ENCODE assay signal across 8 cellular contexts in genomic region chr17:48671697-48672171, GRCh38. TPM values are rescaled to one million over a fixed set of nuclear protein-coding genes. Genes with fewer than 3 reads are reported as not detected.
DNase-seq lines count a peak whose midpoint lies in the region; ATAC-seq, FAIRE-seq and TF ChIP-seq lines count a peak whose summit lies in the region.

No MANE protein-coding gene starts in this region.

- peaks cover 3 to 11% (median 8%) of the 10 kb centered on the region in 6 donors for H3K4me1 ChIP-seq in spleen

- peak; percentile 83 for DNase-seq in DMS 273 (lab: John Stamatoyannopoulos, UW; ENCODE audit: unreplicated experiment)
- no peak for DNase-seq in DMS 273 treated with DMSO at 0.1 percent for 48 hours (lab: John Stamatoyannopoulos, UW)
- DNase-seq in NCI-H2029 (lab: John Stamatoyannopoulos, UW), result peak; percentile 51
- DNase-seq in bronchial epithelial cell (ENCODE audit: low read depth), result peak; percentile 37
- peak; percentile 89 for DNase-seq in islet precursor cell
- DNase-seq in spleen, result peak; percentile 84

- intact Hi-C loops in spleen (cut with DNase I; ENCODE audit: low total_unique reads), result loop anchor here (5.0 kb wide), 1 partner anchor 121 kb away; no protein-coding TSS in a partner anchor

- FAIRE-seq in bronchial epithelial cell (lab: Jason Lieb, UNC), result no peak

- TF ChIP-seq CTCF in WI38 (IDR thresholded peaks at IDR 0.05; ENCODE audit: low read depth, low read length), result peak; percentile 92
- TF ChIP-seq CTCF in bronchial epithelial cell (IDR thresholded peaks at IDR 0.05; ENCODE audit: insufficient read depth, low read length, severe bottlenecking), result peak; percentile 88
- peak; percentile 44 to 87 (median 78) for TF ChIP-seq CTCF in spleen (IDR thresholded peaks at IDR 0.05 in 8 of 11, conservative IDR thresholded peaks at IDR 0.05 in 3 of 11)

- H3K4me3 ChIP-seq in WI38 (ENCODE audit: low read depth, low read length) (peak overlapping the region; percentile 56), bronchial epithelial cell (ENCODE audit: low read depth, low read length) (peak overlapping the region; percentile 11), spleen (peak overlapping the region in 2 of 8 donors; percentile 34 to 38)

- H3K27me3 ChIP-seq in bronchial epithelial cell (ENCODE audit: control insufficient read depth, insufficient read depth, low read length) (no peaks in the 10 kb centered on the region), spleen (replicated peaks in 1 of 7) (peaks cover 0 to 91% (median 6%) of the 10 kb centered on the region in 7 donors)

- TF ChIP-seq POLR2A in spleen (IDR thresholded peaks at IDR 0.05), result no peak

- no peak overlapping the region for H3K27ac ChIP-seq in spleen

- ATAC-seq in GM21529 (IDR thresholded peaks at IDR 0.05; ENCODE audit: unreplicated experiment), result no peak

- no peaks in the 10 kb centered on the region for H3K9me3 ChIP-seq in spleen

- WGBS in spleen, 5 donors, result 7 to 12% (median 10%) methylated on average over 15 of the region's 15 CpGs

- H3K36me3 ChIP-seq in bronchial epithelial cell (ENCODE audit: control insufficient read depth, insufficient read depth, low read length), result no peaks in the 10 kb centered on the region
- H3K36me3 ChIP-seq in spleen, result no peaks in the 10 kb centered on the region

RNA-seq across cellular contexts. Expression of gene HOXB9, which starts 45.6 kb away (rescaled TPM):
- total RNA-seq in bronchial epithelial cell, result not detected in 2 replicates
- total RNA-seq in spleen, result under 1 TPM in 2 of 7 donors, not detected in 5; 0.30 to 0.42 TPM
- polyA plus RNA-seq in spleen, result under 1 TPM; 0.10 to 0.50 (median 0.50) TPM

RNA-seq across cellular contexts. Expression of gene PRAC1, which starts 50.6 kb away (rescaled TPM):
- total RNA-seq in bronchial epithelial cell (not detected in 2 replicates), spleen (not detected)
- polyA plus RNA-seq in spleen, result not detected

RNA-seq across cellular contexts. Expression of gene PRAC2, which starts 51.3 kb away (rescaled TPM):
- total RNA-seq in bronchial epithelial cell (not detected in 2 replicates), spleen (not detected)
- polyA plus RNA-seq in spleen, result not detected

RNA-seq across cellular contexts. Expression of gene HOXB8, which starts 56.6 kb away (rescaled TPM):
- total RNA-seq in bronchial epithelial cell (not detected in 2 replicates), spleen (not detected)
- under 1 TPM in 2 of 3 donors, not detected in 1; 0.07 to 0.14 TPM for polyA plus RNA-seq in spleen

RNA-seq across cellular contexts. Expression of gene HOXB13, which starts 56.8 kb away (rescaled TPM):
- total RNA-seq in bronchial epithelial cell, result not detected in 2 replicates
- total RNA-seq in spleen, result not detected
- polyA plus RNA-seq in spleen, result under 1 TPM in 1 of 3 donors, not detected in 2; 0.02 TPM
